In genomic region chr5:64700765-64701164, GRCh38 we compare ENCODE assay signal across 38 cellular contexts. TPM values are rescaled to one million over a fixed set of nuclear protein-coding genes. Genes with fewer than 3 reads are reported as not detected.
"Had no signal": no experiment of that assay in that cellular context is flagged by ENCODE, and none has a peak within 500 bp of the region (broad histone marks: within the 10 kb centered on the region; RNA-seq: fewer than 3 reads in every experiment).

No MANE protein-coding gene starts in this region.

- DNase-seq: Karpas-422, Kasumi-1, KG1, MG63, MM.1S, MV-4-11, NCI-H1048, NCI-H1092, NCI-H1092 treated with DMSO at 0.1 percent for 48 hours, NCI-H1105, NCI-H1105 treated with DMSO at 0.1 percent for 48 hours, NCI-H1417, NCI-H1417 treated with DMSO at 0.1 percent for 48 hours, NCI-H1436, NCI-H1436 treated with DMSO at 0.1 percent for 48 hours, NCI-H146, NCI-H1694, NCI-H1694 treated with DMSO at 0.1 percent for 48 hours, NCI-H187, NCI-H187 treated with DMSO at 0.1 percent for 48 hours, NCI-H1930, NCI-H2029, NCI-H2029 treated with DMSO at 0.1 percent for 48 hours, NCI-H2081, NCI-H2081 treated with DMSO at 0.1 percent for 48 hours, NCI-H2107, NCI-H2171, NCI-H2171 treated with DMSO at 0.1 percent for 48 hours, NCI-H2227 treated with DMSO at 0.1 percent for 48 hours, NCI-H226, NCI-H345, NCI-H446, NCI-H446 treated with DMSO at 0.1 percent for 48 hours had no signal

- H3K4me2 ChIP-seq: KMS-11 had no signal

- H3K9ac ChIP-seq: KMS-11 had no signal

- H3K27ac ChIP-seq: KMS-11 had no signal

- H3K36me3 ChIP-seq: MG63 had no signal

- H3K4me3 ChIP-seq: MG63 had no signal

- H3K27me3 ChIP-seq: MG63 had no signal

RNA-seq across cellular contexts. Expression of gene SHISAL2B, which starts 10.5 kb away (rescaled TPM):
- total RNA-seq: LHCN-M2, M059J, MCF 10A, NCI-H460 had no signal
